Comparison of ENCODE assay signal across 7 cellular contexts in the genomic region with DNA sequence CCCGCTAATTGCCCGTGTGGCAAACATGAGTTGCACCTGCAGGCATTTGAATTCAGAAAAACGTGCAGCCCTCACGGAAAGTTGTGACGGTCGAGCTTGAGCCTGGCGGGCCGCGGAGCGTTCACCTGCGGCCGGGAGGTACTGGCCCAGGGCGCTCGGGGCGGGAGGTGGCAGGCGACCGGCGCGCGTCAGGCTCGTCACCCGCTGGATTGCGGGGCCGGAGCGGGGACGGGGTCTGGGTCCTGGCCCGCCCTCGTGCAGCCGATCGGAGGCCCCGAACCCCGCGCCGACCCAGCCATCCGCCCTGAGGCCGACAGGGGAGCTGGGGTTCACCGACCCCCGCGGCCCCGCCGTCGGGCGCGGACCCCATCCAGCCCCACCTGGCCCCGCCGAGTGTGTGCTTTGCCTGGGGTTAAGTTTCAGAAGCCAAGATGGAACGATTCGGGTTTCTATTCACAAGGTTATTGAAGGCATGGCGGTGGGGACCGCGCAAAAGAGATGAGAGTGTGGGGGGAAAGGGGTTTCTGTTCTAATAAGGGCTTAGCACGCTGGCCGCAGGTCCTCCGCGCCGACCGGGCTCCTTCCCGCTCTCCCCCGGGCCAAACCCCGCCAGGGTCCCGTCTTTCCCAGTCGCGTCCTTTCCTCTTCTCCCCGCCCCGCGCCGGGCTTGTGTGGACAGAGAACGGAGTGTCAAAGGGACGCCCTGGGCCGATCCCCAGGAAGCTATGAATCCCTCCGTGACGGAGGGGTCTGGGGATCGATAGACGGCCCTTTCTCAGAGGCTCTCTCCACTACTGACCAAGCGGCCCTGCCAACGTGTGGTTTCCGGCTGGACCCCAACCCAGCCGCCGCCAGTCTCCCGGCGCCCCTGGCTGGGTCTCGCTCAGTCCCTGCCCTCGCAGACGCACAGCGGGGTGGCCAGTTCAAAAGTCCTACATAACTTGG. TPM values are rescaled to one million over a fixed set of nuclear protein-coding genes. Genes with fewer than 3 reads are reported as not detected.
DNase-seq lines count a peak whose midpoint lies in the region; ATAC-seq and TF ChIP-seq lines count a peak whose summit lies in the region.

No MANE protein-coding gene starts in this region.

- H3K36me3 ChIP-seq in heart right ventricle (no peaks in the 10 kb centered on the region), trophoblast cell (ENCODE audit: control insufficient read depth in 1 of 2, insufficient read depth in 2 of 2, low read length in 2 of 2) (no peaks in the 10 kb centered on the region)

- H3K79me1 ChIP-seq in trophoblast cell (ENCODE audit: low read length) = peaks cover 17% of the 10 kb centered on the region

- H3K9me3 ChIP-seq in heart right ventricle (no peaks in the 10 kb centered on the region), trophoblast cell (ENCODE audit: insufficient read depth, low read depth, low read length) (no peaks in the 10 kb centered on the region)

- peaks cover 10% of the 10 kb centered on the region for H3K79me2 ChIP-seq in trophoblast cell (ENCODE audit: control insufficient read depth, insufficient read depth, low read length, poor library complexity)

- peak overlapping the region; percentile 88 to 98 (median 94) for H3K27ac ChIP-seq in heart right ventricle
- peak overlapping the region; percentile 53 for H3K27ac ChIP-seq in trophoblast cell (ENCODE audit: low read depth, low read length)

- H4K12ac ChIP-seq in trophoblast cell (ENCODE audit: low read depth, low read length) = no peak overlapping the region

- H3K4me1 ChIP-seq in heart right ventricle (peaks cover 0 to 50% (median 12%) of the 10 kb centered on the region in 9 donors), trophoblast cell (ENCODE audit: control insufficient read depth in 1 of 2, insufficient read depth in 2 of 2, low read length in 2 of 2) (peaks cover 0 to 3% of the 10 kb centered on the region in 2 experiments)

- peak overlapping the region; percentile 92 for H4K91ac ChIP-seq in trophoblast cell (ENCODE audit: low read depth, low read length)

- H3K4me3 ChIP-seq in heart right ventricle (peak overlapping the region; percentile 60 to 87 (median 76)), trophoblast cell (ENCODE audit: low read depth, low read length) (peak overlapping the region; percentile 60)

- H3K9ac ChIP-seq in trophoblast cell (ENCODE audit: low read length) = peak overlapping the region; percentile 71

- peaks cover 0 to 97% (median 0%) of the 10 kb centered on the region in 7 donors for H3K27me3 ChIP-seq in heart right ventricle
- H3K27me3 ChIP-seq in trophoblast cell (ENCODE audit: insufficient read depth, low read length) = no peaks in the 10 kb centered on the region

- ATAC-seq in GM21526 (IDR thresholded peaks at IDR 0.05; ENCODE audit: low FRiP score, unreplicated experiment) = peak; percentile 25
- peak; percentile 1 to 32 (median 20) for ATAC-seq in heart right ventricle
- ATAC-seq in HG02981 (IDR thresholded peaks at IDR 0.05; ENCODE audit: unreplicated experiment) = no peak

- H2BK5ac ChIP-seq in trophoblast cell (ENCODE audit: low read depth, low read length, poor library complexity) = peak overlapping the region; percentile 8

- intact Hi-C loops in heart right ventricle (cut with DNase I) = loop anchor here in 7 of 10 donors (2.0 to 10.0 kb wide), 8 partner anchors 76 to 386 kb away; no protein-coding TSS in a partner anchor

- TF ChIP-seq CTCF in heart right ventricle (IDR thresholded peaks at IDR 0.05) = no peak

- peak overlapping the region; percentile 51 for H4K8ac ChIP-seq in trophoblast cell (ENCODE audit: low read depth, low read length)

- H2AFZ ChIP-seq in trophoblast cell (ENCODE audit: insufficient read depth, low read length, poor library complexity) = peak overlapping the region; percentile 88

- peak overlapping the region; percentile 66 for H3K14ac ChIP-seq in trophoblast cell (ENCODE audit: low read length)

- H3K4me2 ChIP-seq in trophoblast cell (ENCODE audit: low read length) = peak overlapping the region; percentile 88

- H3K18ac ChIP-seq in trophoblast cell (ENCODE audit: low read length) = peak overlapping the region; percentile 72

- DNase-seq in NCI-H69 (lab: John Stamatoyannopoulos, UW) (peak; percentile 98), heart right ventricle (peak; percentile 48 to 52), trophoblast cell (peak; percentile 90 to 95), NCI-H446 (lab: John Stamatoyannopoulos, UW) (no peak)
- DNase-seq in activated naive CD4-positive, alpha-beta T cell treated with anti-CD3 and anti-CD28 coated beads, Interleukin-2, amount 50 U/mL, for 16 hours = peak; percentile 26

- H3K23ac ChIP-seq in trophoblast cell (ENCODE audit: low read length) = no peak overlapping the region

- 0 to 1% methylated on average over 85 of the region's 85 CpGs for WGBS in heart right ventricle, 2 donors
- WGBS in trophoblast cell (ENCODE audit: extremely low coverage, insufficient coverage, insufficient read length) = no CpG with 5 or more reads among the region's 85 CpGs

- peak overlapping the region; percentile 25 for H3K4ac ChIP-seq in trophoblast cell (ENCODE audit: low read depth, low read length)

- peak overlapping the region; percentile 34 for H2BK120ac ChIP-seq in trophoblast cell (ENCODE audit: insufficient read depth, low read length, poor library complexity)

- peak overlapping the region; percentile 59 for H2AK5ac ChIP-seq in trophoblast cell (ENCODE audit: low read length)

- H2BK12ac ChIP-seq in trophoblast cell (ENCODE audit: low read length) = peak overlapping the region; percentile 74

RNA-seq across cellular contexts. Expression of a gene that starts 1.6 kb away (rescaled TPM):
- 10 to 100 TPM; 12.4 to 75.1 (median 36.2) TPM for total RNA-seq in heart right ventricle
- polyA plus RNA-seq in heart right ventricle = 10 to 100 TPM; 14.1 to 28.6 TPM
- 11.4 and 13.4 TPM in 2 replicates for polyA plus RNA-seq in trophoblast cell (2013)

RNA-seq across cellular contexts. Expression of a gene that starts 42.9 kb away (rescaled TPM):
- 10 to 100 TPM in 7 of 10 donors, 1 to 10 TPM in 3; 6.2 to 21.3 (median 11.1) TPM for total RNA-seq in heart right ventricle
- 10 to 100 TPM in 1 of 2 donors, 1 to 10 TPM in 1; 4.2 to 10.2 TPM for polyA plus RNA-seq in heart right ventricle
- 16.3 and 17.4 TPM in 2 replicates for polyA plus RNA-seq in trophoblast cell (2013)

Comparison
In these comparisons a context has a peak if more than half of its experiments do, and no peak if none do; other contexts are left out.
1. DNase-seq: peak in NCI-H69 (single experiment), activated naive CD4-positive, alpha-beta T cell treated with anti-CD3 and anti-CD28 coated beads, Interleukin-2, amount 50 U/mL, for 16 hours (single experiment), heart right ventricle (2 of 2) and trophoblast cell (2 of 2); none in NCI-H446 (0 of 2).